In genomic region chr19:2282862-2283237, GRCh38 we compare ENCODE assay signal across 17 cellular contexts. TPM values are rescaled to one million over a fixed set of nuclear protein-coding genes. Genes with fewer than 3 reads are reported as not detected.
A peak's percentile ranks its signal among the peaks of the same experiment; 100 is the strongest.
DNase-seq lines count a peak whose midpoint lies in the region; ATAC-seq, FAIRE-seq and TF ChIP-seq lines count a peak whose summit lies in the region.
"Had no signal": no experiment of that assay in that cellular context is flagged by ENCODE, and none has a peak within 500 bp of the region (broad histone marks: within the 10 kb centered on the region; RNA-seq: fewer than 3 reads in every experiment).

No MANE protein-coding gene starts in this region.

- peaks cover 16% of the 10 kb centered on the region for H3K4me1 Mint-ChIP-seq in activated CD4-positive, alpha-beta T cell treated with anti-CD3 and anti-CD28 coated beads, Interleukin-2, amount 10 ng/mL, durations not matched to agents 7 days and 5 days
- H3K4me1 Mint-ChIP-seq in IgD-negative memory B cell: peaks cover 1 to 8% (median 6%) of the 10 kb centered on the region in 3 donors
- H3K4me1 Mint-ChIP-seq in activated T-cell treated with anti-CD3 and anti-CD28 coated beads, Interleukin-2, amount 50 U/mL, for 24 hours (ENCODE audit: low read depth): peaks cover 14% of the 10 kb centered on the region

- H3K4me3 ChIP-seq in iPS-15b (ENCODE audit: low read depth, low read length) (peak overlapping the region; percentile 48), psoas muscle (peak overlapping the region; percentile 46)
- H3K4me3 ChIP-seq: A549, body of pancreas had no signal

- TF ChIP-seq CTCF in psoas muscle (IDR thresholded peaks at IDR 0.05): no peak

- H3K4me1 ChIP-seq in iPS-15b (ENCODE audit: control insufficient read depth, insufficient read depth, low read length) (no peaks in the 10 kb centered on the region), psoas muscle (no peaks in the 10 kb centered on the region)
- H3K4me1 ChIP-seq: A549 had no signal

- no peak for ATAC-seq in psoas muscle
- ATAC-seq in HG03469 (IDR thresholded peaks at IDR 0.05; ENCODE audit: unreplicated experiment): no peak
- ATAC-seq: left colon had no signal

- CTCF ChIA-PET in activated CD4-positive, alpha-beta T cell treated with anti-CD3 and anti-CD28 coated beads, Interleukin-2, amount 10 ng/mL, durations not matched to agents 7 days and 5 days (lab: Charles Lee): interaction anchor here (1.1 to 1.4 kb wide), 2 partner anchors 9 to 262 kb away, joined by 4 to 5 read pairs; no protein-coding TSS in a partner anchor

- POLR2A ChIA-PET in activated CD4-positive, alpha-beta T cell treated with anti-CD3 and anti-CD28 coated beads, Interleukin-2, amount 10 ng/mL, durations not matched to agents 7 days and 5 days (lab: Charles Lee): no interaction called here

- no peaks in the 10 kb centered on the region for H3K36me3 Mint-ChIP-seq in activated CD4-positive, alpha-beta T cell treated with anti-CD3 and anti-CD28 coated beads, Interleukin-2, amount 10 ng/mL, durations not matched to agents 7 days and 5 days (ENCODE audit: low read depth)
- no peaks in the 10 kb centered on the region for H3K36me3 Mint-ChIP-seq in IgD-negative memory B cell
- no peaks in the 10 kb centered on the region for H3K36me3 Mint-ChIP-seq in activated T-cell treated with anti-CD3 and anti-CD28 coated beads, Interleukin-2, amount 50 U/mL, for 24 hours (ENCODE audit: low read depth)

- no peak overlapping the region for H3K4me3 Mint-ChIP-seq in activated CD4-positive, alpha-beta T cell treated with anti-CD3 and anti-CD28 coated beads, Interleukin-2, amount 10 ng/mL, durations not matched to agents 7 days and 5 days
- peak overlapping the region in 3 of 4 donors; percentile 48 to 71 (median 70) for H3K4me3 Mint-ChIP-seq in IgD-negative memory B cell
- no peak overlapping the region for H3K4me3 Mint-ChIP-seq in activated T-cell treated with anti-CD3 and anti-CD28 coated beads, Interleukin-2, amount 50 U/mL, for 24 hours

- no peak for FAIRE-seq in HTR-8/SVneo (lab: Jason Lieb, UNC)
- FAIRE-seq: A549 had no signal

- no peak overlapping the region for H3K9ac ChIP-seq in iPS-15b (ENCODE audit: low read depth, low read length)
- H3K9ac ChIP-seq: SK-N-SH had no signal

- DNase-seq in activated CD4-positive, alpha-beta T cell treated with anti-CD3 and anti-CD28 coated beads, Interleukin-2, amount 10 ng/mL, durations not matched to agents 7 days and 5 days: no peak
- no peak for DNase-seq in activated CD4-positive, alpha-beta T cell treated with anti-CD3 and anti-CD28 coated beads, Interleukin-2, amount 50 U/mL, for 4 hours
- DNase-seq in psoas muscle: no peak
- DNase-seq in activated T-cell treated with anti-CD3 and anti-CD28 coated beads, Interleukin-2, amount 50 U/mL, for 24 hours: no peak
- no peak for DNase-seq in HTR-8/SVneo (ENCODE audit: insufficient read length, low spot score)
- DNase-seq: activated B cell treated with CpG ODN at 0.5 μM for 24 hours, Calu3, left colon, NCI-H1105, testis had no signal

- H3K27me3 Mint-ChIP-seq in activated CD4-positive, alpha-beta T cell treated with anti-CD3 and anti-CD28 coated beads, Interleukin-2, amount 10 ng/mL, durations not matched to agents 7 days and 5 days: peaks cover 5% of the 10 kb centered on the region
- H3K27me3 Mint-ChIP-seq in IgD-negative memory B cell: no peaks in the 10 kb centered on the region
- no peaks in the 10 kb centered on the region for H3K27me3 Mint-ChIP-seq in activated T-cell treated with anti-CD3 and anti-CD28 coated beads, Interleukin-2, amount 50 U/mL, for 24 hours
- H3K27me3 Mint-ChIP-seq: activated B cell treated with CpG ODN at 0.5 μM for 24 hours had no signal

- H3K27ac ChIP-seq in psoas muscle: no peak overlapping the region
- H3K27ac ChIP-seq: A549 had no signal

- H3K27ac Mint-ChIP-seq in activated CD4-positive, alpha-beta T cell treated with anti-CD3 and anti-CD28 coated beads, Interleukin-2, amount 10 ng/mL, durations not matched to agents 7 days and 5 days: peak overlapping the region; percentile 69
- H3K27ac Mint-ChIP-seq in IgD-negative memory B cell: peak overlapping the region in 1 of 3 donors; percentile 85
- no peak overlapping the region for H3K27ac Mint-ChIP-seq in activated T-cell treated with anti-CD3 and anti-CD28 coated beads, Interleukin-2, amount 50 U/mL, for 24 hours

- H3K9me3 Mint-ChIP-seq in activated CD4-positive, alpha-beta T cell treated with anti-CD3 and anti-CD28 coated beads, Interleukin-2, amount 10 ng/mL, durations not matched to agents 7 days and 5 days: no peaks in the 10 kb centered on the region
- no peaks in the 10 kb centered on the region for H3K9me3 Mint-ChIP-seq in IgD-negative memory B cell
- H3K9me3 Mint-ChIP-seq in activated T-cell treated with anti-CD3 and anti-CD28 coated beads, Interleukin-2, amount 50 U/mL, for 24 hours: no peaks in the 10 kb centered on the region
- H3K9me3 Mint-ChIP-seq: activated B cell treated with CpG ODN at 0.5 μM for 24 hours had no signal

- peaks cover 15% of the 10 kb centered on the region for H3K27me3 ChIP-seq in iPS-15b (ENCODE audit: control insufficient read depth, insufficient read depth, low read length)
- H3K27me3 ChIP-seq in psoas muscle (ENCODE audit: insufficient read depth in 3 of 3, low read length in 2 of 3): no peaks in the 10 kb centered on the region
- H3K27me3 ChIP-seq: body of pancreas, testis had no signal

- intact Hi-C loops in psoas muscle (cut with DNase I): no loop called here

- no peaks in the 10 kb centered on the region for H3K36me3 ChIP-seq in iPS-15b (ENCODE audit: control insufficient read depth, insufficient read depth, low read length)
- no peaks in the 10 kb centered on the region for H3K36me3 ChIP-seq in psoas muscle (ENCODE audit: insufficient read depth in 1 of 2, low read depth in 1 of 2)

- H3K9me3 ChIP-seq in iPS-15b (ENCODE audit: control insufficient read depth, insufficient read depth, low read length) (no peaks in the 10 kb centered on the region), psoas muscle (no peaks in the 10 kb centered on the region)
- H3K9me3 ChIP-seq: A549, body of pancreas, SK-N-SH, testis had no signal

- 75 to 77% (median 76%) methylated on average over 11 of the region's 11 CpGs for WGBS in psoas muscle, 3 donors

RNA-seq across cellular contexts. Expression of gene PEAK3, which starts 0.9 kb away (rescaled TPM):
- under 1 TPM; 0.17 to 0.25 TPM for total RNA-seq in activated CD4-positive, alpha-beta T cell treated with anti-CD3 and anti-CD28 coated beads, Interleukin-2, amount 10 ng/mL, durations not matched to agents 7 days and 5 days
- 0.26 TPM for polyA plus RNA-seq in IgD-negative memory B cell
- total RNA-seq in psoas muscle: under 1 TPM; 0.12 to 0.20 (median 0.14) TPM
- polyA plus RNA-seq in psoas muscle: under 1 TPM in 2 of 3 donors, not detected in 1; 0.01 to 0.08 TPM
- total RNA-seq: Calu3 had no signal
- polyA plus RNA-seq: A549, neural cell, SK-N-SH had no signal

RNA-seq across cellular contexts. Expression of gene LINGO3, which starts 25.1 kb away (rescaled TPM):
- under 1 TPM; 0.35 to 0.44 TPM for total RNA-seq in activated CD4-positive, alpha-beta T cell treated with anti-CD3 and anti-CD28 coated beads, Interleukin-2, amount 10 ng/mL, durations not matched to agents 7 days and 5 days
- 14.7 TPM for polyA plus RNA-seq in IgD-negative memory B cell
- not detected for total RNA-seq in psoas muscle
- polyA plus RNA-seq in psoas muscle: under 1 TPM in 1 of 3 donors, not detected in 2; 0.04 TPM
- total RNA-seq: body of pancreas, Calu3, left colon had no signal
- polyA plus RNA-seq: A549, SK-N-SH had no signal

RNA-seq across cellular contexts. Expression of gene JSRP1, which starts 26.6 kb away (rescaled TPM):
- total RNA-seq in activated CD4-positive, alpha-beta T cell treated with anti-CD3 and anti-CD28 coated beads, Interleukin-2, amount 10 ng/mL, durations not matched to agents 7 days and 5 days: under 1 TPM in 1 of 2 experiments, not detected in 1; 0.27 TPM
- polyA plus RNA-seq in IgD-negative memory B cell (4.3 TPM), psoas muscle (100 to 1,000 TPM; 110 to 271 (median 130) TPM)
- total RNA-seq in psoas muscle: 100 to 1,000 TPM; 107 to 191 (median 162) TPM
- total RNA-seq: body of pancreas had no signal

RNA-seq across cellular contexts. Expression of gene AMH, which starts 33.7 kb away (rescaled TPM):
- total RNA-seq in activated CD4-positive, alpha-beta T cell treated with anti-CD3 and anti-CD28 coated beads, Interleukin-2, amount 10 ng/mL, durations not matched to agents 7 days and 5 days: 1 to 10 TPM; 5.2 to 9.2 TPM
- polyA plus RNA-seq in IgD-negative memory B cell: 0.15 TPM
- total RNA-seq in psoas muscle: 1 to 10 TPM; 1.9 to 3.6 (median 2.7) TPM
- polyA plus RNA-seq in psoas muscle: 1 to 10 TPM in 1 of 3 donors, under 1 TPM in 2; 0.38 to 2.4 (median 0.53) TPM

RNA-seq across cellular contexts. Expression of gene LSM7, which starts 45.5 kb away (rescaled TPM):
- 100 to 1,000 TPM; 105 to 114 TPM for total RNA-seq in activated CD4-positive, alpha-beta T cell treated with anti-CD3 and anti-CD28 coated beads, Interleukin-2, amount 10 ng/mL, durations not matched to agents 7 days and 5 days
- polyA plus RNA-seq in IgD-negative memory B cell: 308 TPM
- total RNA-seq in psoas muscle: 10 to 100 TPM; 42.2 to 89.8 (median 47.8) TPM
- 100 to 1,000 TPM; 128 to 323 (median 141) TPM for polyA plus RNA-seq in psoas muscle

Comparison
In these comparisons a context has a peak if more than half of its experiments do, and no peak if none do; other contexts are left out.
1. H3K4me3 Mint-ChIP-seq: peak in IgD-negative memory B cell (3 of 4); none in activated CD4-positive, alpha-beta T cell treated with anti-CD3 and anti-CD28 coated beads, Interleukin-2, amount 10 ng/mL, durations not matched to agents 7 days and 5 days (single experiment) and activated T-cell treated with anti-CD3 and anti-CD28 coated beads, Interleukin-2, amount 50 U/mL, for 24 hours (single experiment).
2. RNA of gene JSRP1, which starts 26.6 kb away (total RNA-seq): 107 to 191 TPM in psoas muscle; 0.27 TPM in activated CD4-positive, alpha-beta T cell treated with anti-CD3 and anti-CD28 coated beads, Interleukin-2, amount 10 ng/mL, durations not matched to agents 7 days and 5 days; every median in the first group is over 10 times any median in the second.